Comparison of ENCODE assay signal across 9 cellular contexts in genomic region chr11:67286621-67287333, GRCh38. TPM values are rescaled to one million over a fixed set of nuclear protein-coding genes. Genes with fewer than 3 reads are reported as not detected.
DNase-seq lines count a peak whose midpoint lies in the region; ATAC-seq, FAIRE-seq and TF ChIP-seq lines count a peak whose summit lies in the region.
"Had no signal": no experiment of that assay in that cellular context is flagged by ENCODE, and none has a peak within 500 bp of the region (broad histone marks: within the 10 kb centered on the region; RNA-seq: fewer than 3 reads in every experiment).

No MANE protein-coding gene starts in this region.

- H3K4me1 Mint-ChIP-seq in T-helper 17 cell (peaks cover 42% of the 10 kb centered on the region), glutamatergic neuron (ENCODE audit: low read depth, unreplicated experiment) (peaks cover 7% of the 10 kb centered on the region)

- H3K36me3 Mint-ChIP-seq in T-helper 17 cell (ENCODE audit: low read depth) (no peaks in the 10 kb centered on the region), glutamatergic neuron (ENCODE audit: unreplicated experiment) (no peaks in the 10 kb centered on the region)

- peak overlapping the region; percentile 100 for H3K27ac Mint-ChIP-seq in T-helper 17 cell
- H3K27ac Mint-ChIP-seq in glutamatergic neuron (ENCODE audit: unreplicated experiment), result peak overlapping the region; percentile 82

- H3K9me3 Mint-ChIP-seq in glutamatergic neuron (ENCODE audit: unreplicated experiment), result peaks cover 10% of the 10 kb centered on the region

- H3K27me3 ChIP-seq in H7 (ENCODE audit: control insufficient read depth, insufficient read depth, low read length) (no peaks in the 10 kb centered on the region), small intestine (ENCODE audit: control insufficient read depth in 2 of 2, insufficient read depth in 2 of 2, low read length in 2 of 2) (no peaks in the 10 kb centered on the region)

- no peaks in the 10 kb centered on the region for H3K27me3 Mint-ChIP-seq in T-helper 17 cell
- peaks cover 18% of the 10 kb centered on the region for H3K27me3 Mint-ChIP-seq in glutamatergic neuron (ENCODE audit: unreplicated experiment)

- H3K4me1 ChIP-seq in small intestine (ENCODE audit: control insufficient read depth in 2 of 2, insufficient read depth in 1 of 2, low read depth in 1 of 2, low read length in 1 of 2), result peaks cover 3 to 8% of the 10 kb centered on the region in 2 donors

- no peak overlapping the region for H3K4me3 ChIP-seq in H7 (ENCODE audit: insufficient read depth, low read depth, low read length)
- no peak overlapping the region for H3K4me3 ChIP-seq in small intestine (ENCODE audit: low read depth in 1 of 2, low read length in 2 of 2)

- ATAC-seq in T-helper 17 cell, result no peak
- no peak for ATAC-seq in GM18868 (IDR thresholded peaks at IDR 0.05; ENCODE audit: unreplicated experiment)

- no peaks in the 10 kb centered on the region for H3K9me3 ChIP-seq in T-helper 17 cell (ENCODE audit: control insufficient read depth, low read length, poor library complexity, severe bottlenecking)
- H3K9me3 ChIP-seq in small intestine (ENCODE audit: control insufficient read depth, low read depth), result no peaks in the 10 kb centered on the region

- H3K36me3 ChIP-seq in H7 (replicated peaks; ENCODE audit: control insufficient read depth, insufficient read depth, low read length), result peaks cover 17% of the 10 kb centered on the region
- peaks cover 20 to 29% of the 10 kb centered on the region in 2 donors for H3K36me3 ChIP-seq in small intestine (ENCODE audit: control insufficient read depth in 2 of 2, insufficient read depth in 2 of 2, low read length in 2 of 2)

- peak overlapping the region; percentile 60 to 95 for H3K27ac ChIP-seq in small intestine (ENCODE audit: low read depth in 1 of 2, low read length in 1 of 2)

- no peak for TF ChIP-seq CTCF in glutamatergic neuron (IDR thresholded peaks at IDR 0.05; ENCODE audit: partially characterized antibody, unreplicated experiment)

- FAIRE-seq in small intestine (lab: Jason Lieb, UNC), result no peak

- WGBS in small intestine, 3 donors, result 63 to 78% (median 63%) methylated on average over 7 to 8 of the region's 8 CpGs

- peak; percentile 83 for DNase-seq in H7
- no peak for DNase-seq in T-helper 17 cell
- no peak for DNase-seq in glutamatergic neuron
- no peak for DNase-seq in small intestine
- DNase-seq in DMS114 treated with DMSO at 0.1 percent for 48 hours (lab: John Stamatoyannopoulos, UW; ENCODE audit: unreplicated experiment), result no peak
- no peak for DNase-seq in NCI-H1105 (lab: John Stamatoyannopoulos, UW)
- DNase-seq in NCI-H187 (lab: John Stamatoyannopoulos, UW), result no peak
- DNase-seq: trophoblast cell had no signal

- H3K4me3 Mint-ChIP-seq in T-helper 17 cell (peak overlapping the region; percentile 94), glutamatergic neuron (ENCODE audit: unreplicated experiment) (peak overlapping the region; percentile 82)

RNA-seq across cellular contexts. Expression of gene ANKRD13D, which starts 2.3 kb away (rescaled TPM):
- total RNA-seq in H7 (2014; rRNA removed; shearing (Covaris generic)), result 29.1 and 32.2 TPM in 2 replicates
- 100 to 1,000 TPM; 174 to 220 TPM for total RNA-seq in T-helper 17 cell
- 109 TPM for total RNA-seq in glutamatergic neuron (ENCODE audit: unreplicated experiment)
- polyA plus RNA-seq in small intestine, result 10 to 100 TPM in 2 of 3 donors, 1 to 10 TPM in 1; 7.8 to 24.1 (median 16.2) TPM

RNA-seq across cellular contexts. Expression of gene SSH3, which starts 16.6 kb away (rescaled TPM):
- total RNA-seq in H7 (2014; rRNA removed; shearing (Covaris generic)), result 23.6 and 30.2 TPM in 2 replicates
- total RNA-seq in T-helper 17 cell (10 to 100 TPM; 12.8 to 17.8 TPM), glutamatergic neuron (ENCODE audit: unreplicated experiment) (8.3 TPM)
- polyA plus RNA-seq in small intestine, result 10 to 100 TPM; 27.5 to 55.2 (median 29.7) TPM

RNA-seq across cellular contexts. Expression of gene GRK2, which starts 20.5 kb away (rescaled TPM):
- 73.8 and 82.1 TPM in 2 replicates for total RNA-seq in H7 (2014; rRNA removed; shearing (Covaris generic))
- total RNA-seq in T-helper 17 cell, result 100 to 1,000 TPM; 264 to 276 TPM
- total RNA-seq in glutamatergic neuron (ENCODE audit: unreplicated experiment), result 52.2 TPM
- polyA plus RNA-seq in small intestine, result 100 to 1,000 TPM in 2 of 3 donors, 10 to 100 TPM in 1; 97.4 to 153 (median 106) TPM
